ENCODE assay signal across 9 cellular contexts in the genomic region with DNA sequence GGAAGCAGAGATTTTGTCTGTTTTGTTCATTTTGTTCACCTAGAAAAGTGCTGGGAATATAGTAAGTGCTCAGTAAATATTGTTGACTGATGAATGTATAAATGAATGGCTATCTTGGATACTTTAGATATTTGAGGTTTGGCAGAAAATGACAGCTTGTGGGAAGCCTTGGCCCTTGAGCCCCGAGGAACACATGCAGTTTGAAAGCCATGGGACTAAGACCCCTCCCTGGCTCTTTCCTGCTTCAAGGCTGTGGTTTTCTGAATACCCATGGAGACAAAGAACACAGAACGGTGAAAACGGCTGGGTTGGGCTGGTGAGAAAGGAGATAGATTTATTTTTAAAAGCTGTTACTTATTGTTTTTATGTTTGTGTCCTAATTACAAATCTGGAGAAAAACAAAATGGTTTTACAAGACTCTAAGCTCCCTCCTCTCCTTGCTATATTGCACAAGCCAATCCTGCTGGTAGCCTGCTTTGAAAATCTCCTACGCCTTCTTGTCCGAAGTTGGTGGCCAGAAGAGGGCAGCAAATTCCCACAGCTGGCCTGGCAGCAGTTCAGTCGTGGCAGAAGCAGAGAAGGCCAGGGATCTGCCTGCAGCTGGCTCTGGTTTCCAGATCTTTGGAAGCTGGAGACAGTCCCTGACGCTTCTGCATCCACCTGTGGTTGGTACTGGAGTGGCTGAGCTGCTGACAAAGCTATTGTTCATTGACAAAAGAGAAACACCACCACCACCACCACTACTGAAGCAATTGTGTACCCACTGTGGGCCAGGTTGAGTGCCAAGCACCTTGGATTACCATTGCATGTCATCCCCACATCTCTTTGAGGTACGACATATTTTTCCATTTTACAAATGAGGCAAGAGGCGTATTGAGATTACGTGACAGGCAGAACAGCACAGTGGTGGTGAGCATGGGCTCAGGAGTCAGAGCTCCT. TPM values are rescaled to one million over a fixed set of nuclear protein-coding genes. Genes with fewer than 3 reads are reported as not detected.
DNase-seq lines count a peak whose midpoint lies in the region; ATAC-seq and TF ChIP-seq lines count a peak whose summit lies in the region.
"Had no signal": no experiment of that assay in that cellular context is flagged by ENCODE, and none has a peak within 500 bp of the region (broad histone marks: within the 10 kb centered on the region; RNA-seq: fewer than 3 reads in every experiment).

No MANE protein-coding gene starts in this region.

- DNase-seq in A673 (ENCODE audit: low spot score) (peak; percentile 76), GM19238 (ENCODE audit: insufficient read length, low spot score) (peak; percentile 70), NCI-H2171 treated with DMSO at 0.1 percent for 48 hours (lab: John Stamatoyannopoulos, UW) (peak; percentile 93), WERI-Rb-1 (peak; percentile 71), coronary artery (ENCODE audit: low spot score) (peak; percentile 87), left colon (peak; percentile 65 to 85)
- peak; percentile 41 to 49 for DNase-seq in stimulated activated CD4-positive, alpha-beta T cell treated with anti-CD3 and anti-CD28 coated beads, Interleukin-4, amount 100 ng/mL, for 48 hours (ENCODE audit: low read depth in 2 of 2)
- DNase-seq: naive B cell had no signal

- ATAC-seq in left colon (peak; percentile 92), HG02623 (IDR thresholded peaks at IDR 0.05; ENCODE audit: unreplicated experiment) (no peak)

- no TSS peak for BruUV-seq in A673 (replicated peaks; lab: Mats Ljungman, UMichigan)

- intact Hi-C loops in A673 (cut with micrococcal nuclease; ENCODE audit: unreplicated experiment) (loop anchor here (5.0 kb wide), 2 partner anchors 500 to 610 kb away; no protein-coding TSS in a partner anchor), left colon (cut with DNase I, micrococcal nuclease) (loop anchor here in 1 of 2 donors (5.0 to 10.0 kb wide), 2 partner anchors 132 to 505 kb away; no protein-coding TSS in a partner anchor)

- H3K4me3 ChIP-seq in A673 (ENCODE audit: low read depth, low read length, poor library complexity, severe bottlenecking) (no peak overlapping the region), WERI-Rb-1 (ENCODE audit: low read depth, low read length) (no peak overlapping the region), coronary artery (no peak overlapping the region)

- CTCF ChIA-PET in A673 (lab: Charles Lee) = interaction anchor here (0.6 to 1.7 kb wide), 7 partner anchors 190 to 613 kb away, joined by 3 to 15 read pairs (median 4); no protein-coding TSS in a partner anchor

- no peaks in the 10 kb centered on the region for H3K9me3 ChIP-seq in A673 (ENCODE audit: low read depth, low read length, poor library complexity, severe bottlenecking)
- H3K9me3 ChIP-seq in WERI-Rb-1 (ENCODE audit: severe bottlenecking) = no peaks in the 10 kb centered on the region

- H3K27ac ChIP-seq in A673 (ENCODE audit: low read depth, low read length, poor library complexity, severe bottlenecking) (no peak overlapping the region), WERI-Rb-1 (no peak overlapping the region), coronary artery (peak overlapping the region; percentile 43 to 88)

- POLR2A ChIA-PET in A673 (lab: Charles Lee; ENCODE audit: low non-redundant PET) = interaction anchor here (0.6 kb wide), 1 partner anchor 507 kb away, joined by 8 read pairs; no protein-coding TSS in a partner anchor

- H3K4me1 ChIP-seq in A673 (ENCODE audit: insufficient read depth, low read length, poor library complexity, severe bottlenecking) = no peaks in the 10 kb centered on the region

- H3K27me3 ChIP-seq in A673 (replicated peaks; ENCODE audit: insufficient read depth, low read depth, low read length, poor library complexity) (no peaks in the 10 kb centered on the region), WERI-Rb-1 (ENCODE audit: insufficient read depth, low read depth, severe bottlenecking) (peaks cover 47% of the 10 kb centered on the region)

- H3K36me3 ChIP-seq in A673 (ENCODE audit: insufficient read depth, low read length, poor library complexity, severe bottlenecking) (no peaks in the 10 kb centered on the region), WERI-Rb-1 (no peaks in the 10 kb centered on the region)

- peak; percentile 73 for TF ChIP-seq CTCF in A673 (conservative IDR thresholded peaks at IDR 0.05; ENCODE audit: low read depth, low read length)
- TF ChIP-seq CTCF in WERI-Rb-1 (IDR thresholded peaks at IDR 0.05; ENCODE audit: low read depth, low read length) = peak; percentile 79
- TF ChIP-seq CTCF in coronary artery (IDR thresholded peaks at IDR 0.05) = peak; percentile 74

RNA-seq across cellular contexts. Expression of gene KRT85, which starts 5.2 kb away (rescaled TPM):
- total RNA-seq in A673 (2021) (not detected in 2 replicates), left colon (not detected)

RNA-seq across cellular contexts. Expression of gene KRT84, which starts 13.0 kb away (rescaled TPM):
- total RNA-seq in A673 (2021) = not detected in 2 replicates
- not detected for total RNA-seq in left colon

RNA-seq across cellular contexts. Expression of gene KRT82, which starts 33.6 kb away (rescaled TPM):
- total RNA-seq in A673 (2021) (not detected in 2 replicates), left colon (not detected)

RNA-seq across cellular contexts. Expression of gene KRT83, which starts 51.3 kb away (rescaled TPM):
- total RNA-seq in A673 (2021) (not detected in 2 replicates), left colon (not detected)

Comparison
In these comparisons a context has a peak if more than half of its experiments do, and no peak if none do; other contexts are left out.
1. H3K27ac ChIP-seq: peak in coronary artery (2 of 2); none in A673 (single experiment) and WERI-Rb-1 (single experiment).
2. Peak in every context shown above with its lines, with median percentiles within 50 percentile points of each other: DNase-seq and CTCF ChIP-seq.